In genomic region chr19:10295305-10295846, GRCh38 we compare ENCODE assay signal across 1 cellular context.
TF ChIP-seq lines count a peak whose summit lies in the region.

No MANE protein-coding gene starts in this region.

TF ChIP-seq in GM12878, 131 proteins besides CTCF, POLR2A, EP300 and RAD21 (continued from another document and continues in another):
- TF ChIP-seq, protein P1, sequence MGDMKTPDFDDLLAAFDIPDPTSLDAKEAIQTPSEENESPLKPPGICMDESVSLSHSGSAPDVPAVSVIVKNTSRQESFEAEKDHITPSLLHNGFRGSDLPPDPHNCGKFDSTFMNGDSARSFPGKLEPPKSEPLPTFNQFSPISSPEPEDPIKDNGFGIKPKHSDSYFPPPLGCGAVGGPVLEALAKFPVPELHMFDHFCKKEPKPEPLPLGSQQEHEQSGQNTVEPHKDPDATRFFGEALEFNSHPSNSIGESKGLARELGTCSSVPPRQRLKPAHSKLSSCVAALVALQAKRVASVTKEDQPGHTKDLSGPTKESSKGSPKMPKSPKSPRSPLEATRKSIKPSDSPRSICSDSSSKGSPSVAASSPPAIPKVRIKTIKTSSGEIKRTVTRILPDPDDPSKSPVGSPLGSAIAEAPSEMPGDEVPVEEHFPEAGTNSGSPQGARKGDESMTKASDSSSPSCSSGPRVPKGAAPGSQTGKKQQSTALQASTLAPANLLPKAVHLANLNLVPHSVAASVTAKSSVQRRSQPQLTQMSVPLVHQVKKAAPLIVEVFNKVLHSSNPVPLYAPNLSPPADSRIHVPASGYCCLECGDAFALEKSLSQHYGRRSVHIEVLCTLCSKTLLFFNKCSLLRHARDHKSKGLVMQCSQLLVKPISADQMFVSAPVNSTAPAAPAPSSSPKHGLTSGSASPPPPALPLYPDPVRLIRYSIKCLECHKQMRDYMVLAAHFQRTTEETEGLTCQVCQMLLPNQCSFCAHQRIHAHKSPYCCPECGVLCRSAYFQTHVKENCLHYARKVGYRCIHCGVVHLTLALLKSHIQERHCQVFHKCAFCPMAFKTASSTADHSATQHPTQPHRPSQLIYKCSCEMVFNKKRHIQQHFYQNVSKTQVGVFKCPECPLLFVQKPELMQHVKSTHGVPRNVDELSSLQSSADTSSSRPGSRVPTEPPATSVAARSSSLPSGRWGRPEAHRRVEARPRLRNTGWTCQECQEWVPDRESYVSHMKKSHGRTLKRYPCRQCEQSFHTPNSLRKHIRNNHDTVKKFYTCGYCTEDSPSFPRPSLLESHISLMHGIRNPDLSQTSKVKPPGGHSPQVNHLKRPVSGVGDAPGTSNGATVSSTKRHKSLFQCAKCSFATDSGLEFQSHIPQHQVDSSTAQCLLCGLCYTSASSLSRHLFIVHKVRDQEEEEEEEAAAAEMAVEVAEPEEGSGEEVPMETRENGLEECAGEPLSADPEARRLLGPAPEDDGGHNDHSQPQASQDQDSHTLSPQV (IDR thresholded peaks at IDR 0.05), result no peak
- TF ChIP-seq, protein P2, sequence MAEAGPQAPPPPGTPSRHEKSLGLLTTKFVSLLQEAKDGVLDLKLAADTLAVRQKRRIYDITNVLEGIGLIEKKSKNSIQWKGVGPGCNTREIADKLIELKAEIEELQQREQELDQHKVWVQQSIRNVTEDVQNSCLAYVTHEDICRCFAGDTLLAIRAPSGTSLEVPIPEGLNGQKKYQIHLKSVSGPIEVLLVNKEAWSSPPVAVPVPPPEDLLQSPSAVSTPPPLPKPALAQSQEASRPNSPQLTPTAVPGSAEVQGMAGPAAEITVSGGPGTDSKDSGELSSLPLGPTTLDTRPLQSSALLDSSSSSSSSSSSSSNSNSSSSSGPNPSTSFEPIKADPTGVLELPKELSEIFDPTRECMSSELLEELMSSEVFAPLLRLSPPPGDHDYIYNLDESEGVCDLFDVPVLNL (IDR thresholded peaks at IDR 0.05; ENCODE audit: low read depth, low read length), result no peak
- TF ChIP-seq ZNF274 (IDR thresholded peaks at IDR 0.05; ENCODE audit: insufficient read depth, insufficient read length), result no peak
- no peak for TF ChIP-seq USF2 (IDR thresholded peaks at IDR 0.05; ENCODE audit: borderline replicate concordance, low read depth, low read length)
- TF ChIP-seq RELB (IDR thresholded peaks at IDR 0.05; ENCODE audit: low read depth), result no peak
- no peak for TF ChIP-seq FOXK2 (IDR thresholded peaks at IDR 0.05)
- TF ChIP-seq MLLT1 (IDR thresholded peaks at IDR 0.05), result no peak
- TF ChIP-seq SIX5 (IDR thresholded peaks at IDR 0.05; ENCODE audit: low read depth, low read length, severe bottlenecking), result no peak
- no peak for TF ChIP-seq TCF12 (IDR thresholded peaks at IDR 0.05; ENCODE audit: low read depth, low read length)
- no peak for TF ChIP-seq SREBF1 (IDR thresholded peaks at IDR 0.05; ENCODE audit: low read length)
- no peak for TF ChIP-seq ZNF622 (IDR thresholded peaks at IDR 0.05)
- TF ChIP-seq SMAD5 (IDR thresholded peaks at IDR 0.05; ENCODE audit: low read depth), result no peak
- no peak for TF ChIP-seq NR2C1 (IDR thresholded peaks at IDR 0.05)
- TF ChIP-seq ZBTB33 (IDR thresholded peaks at IDR 0.05), result no peak
- no peak for TF ChIP-seq RFX5 (IDR thresholded peaks at IDR 0.05; ENCODE audit: low read depth, low read length)
- no peak for TF ChIP-seq ETV6 (conservative IDR thresholded peaks at IDR 0.05 in 1 of 2, IDR thresholded peaks at IDR 0.05 in 1 of 2; ENCODE audit: borderline replicate concordance in 1 of 2, low read depth in 1 of 2)
- no peak for TF ChIP-seq KDM1A (IDR thresholded peaks at IDR 0.05; ENCODE audit: borderline replicate concordance)
- TF ChIP-seq SMAD1 (IDR thresholded peaks at IDR 0.05; ENCODE audit: low read depth, partially characterized antibody), result no peak
- no peak for TF ChIP-seq FOXM1 (IDR thresholded peaks at IDR 0.05; ENCODE audit: low read depth, low read length)
- no peak for TF ChIP-seq ZBED1 (IDR thresholded peaks at IDR 0.05; ENCODE audit: borderline replicate concordance)
- no peak for TF ChIP-seq CREM (IDR thresholded peaks at IDR 0.05; ENCODE audit: low read depth)
- no peak for TF ChIP-seq E2F8 (IDR thresholded peaks at IDR 0.05; ENCODE audit: low read depth, partially characterized antibody)
- no peak for TF ChIP-seq ZBTB4 (CRISPR knock-in tag; IDR thresholded peaks at IDR 0.05)
- no peak for TF ChIP-seq IRF5 (IDR thresholded peaks at IDR 0.05; ENCODE audit: borderline replicate concordance)
- TF ChIP-seq MXI1 (IDR thresholded peaks at IDR 0.05; ENCODE audit: low read depth, low read length), result peak; percentile 73
- TF ChIP-seq RCOR1 (conservative IDR thresholded peaks at IDR 0.05; ENCODE audit: low read depth, low read length), result no peak
- TF ChIP-seq YBX1 (IDR thresholded peaks at IDR 0.05), result no peak
- no peak for TF ChIP-seq BCLAF1 (IDR thresholded peaks at IDR 0.05)
- TF ChIP-seq PAX8 (IDR thresholded peaks at IDR 0.05), result no peak
- TF ChIP-seq STAT1 (conservative IDR thresholded peaks at IDR 0.05), result no peak
- TF ChIP-seq TCF7 (IDR thresholded peaks at IDR 0.05; ENCODE audit: borderline replicate concordance), result no peak
- no peak for TF ChIP-seq NRF1 (conservative IDR thresholded peaks at IDR 0.05; ENCODE audit: low read depth, low read length)
- TF ChIP-seq TARDBP (IDR thresholded peaks at IDR 0.05; ENCODE audit: borderline replicate concordance), result no peak
- no peak for TF ChIP-seq EED (IDR thresholded peaks at IDR 0.05; ENCODE audit: low read depth)
- TF ChIP-seq SUPT20H (IDR thresholded peaks at IDR 0.05; ENCODE audit: borderline replicate concordance, control insufficient read depth, low read depth, low read length), result no peak
- TF ChIP-seq HDAC2 (IDR thresholded peaks at IDR 0.05), result no peak
- no peak for TF ChIP-seq KAT2A (conservative IDR thresholded peaks at IDR 0.05; ENCODE audit: control insufficient read depth, low read depth, low read length)
- no peak for TF ChIP-seq WRNIP1 (IDR thresholded peaks at IDR 0.05; ENCODE audit: borderline replicate concordance, low read depth, low read length)
- TF ChIP-seq SREBF2 (IDR thresholded peaks at IDR 0.05; ENCODE audit: low read length), result no peak
- TF ChIP-seq ASH2L (IDR thresholded peaks at IDR 0.05; ENCODE audit: borderline replicate concordance, low read depth), result no peak
